8 cellular contexts compared by ENCODE assay signal in the genomic region with DNA sequence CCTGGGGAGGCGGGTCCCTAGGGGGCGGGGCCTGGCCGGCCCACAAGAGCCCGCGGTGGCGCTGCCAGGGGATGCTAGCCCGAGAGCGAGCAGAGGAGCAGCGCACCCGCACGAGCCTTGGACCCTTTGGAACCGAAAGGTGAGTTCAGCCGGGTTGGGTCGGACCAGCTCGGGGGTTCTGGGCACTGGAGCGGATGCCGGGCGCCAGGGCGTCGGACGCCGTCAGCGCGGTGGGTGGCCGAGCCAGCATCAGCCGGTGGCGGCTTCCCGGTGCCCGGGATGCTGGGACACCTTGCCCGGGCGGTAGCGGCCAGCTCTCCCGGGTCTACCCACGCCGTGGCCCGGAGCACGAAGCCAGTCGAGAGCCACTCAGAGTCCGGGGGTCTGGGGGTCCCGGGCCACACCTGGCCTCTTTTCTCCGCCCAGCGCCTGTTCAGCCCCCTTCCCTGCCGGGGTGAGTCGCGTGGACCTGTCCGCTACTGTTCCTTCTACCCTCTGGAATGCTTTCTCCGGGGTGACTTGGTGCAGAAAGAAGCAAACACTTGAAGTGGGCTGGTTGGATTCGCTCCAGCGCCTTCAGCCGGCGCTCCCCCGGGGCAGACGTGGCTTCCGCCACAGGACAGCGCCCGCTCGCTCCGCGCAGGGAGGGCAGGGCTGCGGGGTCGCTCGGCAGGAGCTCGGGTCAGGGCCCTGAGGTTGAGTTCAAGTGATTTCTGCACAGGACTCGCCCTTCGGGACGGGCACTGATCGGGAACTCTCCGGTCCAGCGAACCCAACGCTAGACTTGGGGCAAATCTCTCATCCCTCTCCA. TPM values are rescaled to one million over a fixed set of nuclear protein-coding genes. Genes with fewer than 3 reads are reported as not detected.
DNase-seq lines count a peak whose midpoint lies in the region; ATAC-seq, FAIRE-seq and TF ChIP-seq lines count a peak whose summit lies in the region.

A gene with protein sequence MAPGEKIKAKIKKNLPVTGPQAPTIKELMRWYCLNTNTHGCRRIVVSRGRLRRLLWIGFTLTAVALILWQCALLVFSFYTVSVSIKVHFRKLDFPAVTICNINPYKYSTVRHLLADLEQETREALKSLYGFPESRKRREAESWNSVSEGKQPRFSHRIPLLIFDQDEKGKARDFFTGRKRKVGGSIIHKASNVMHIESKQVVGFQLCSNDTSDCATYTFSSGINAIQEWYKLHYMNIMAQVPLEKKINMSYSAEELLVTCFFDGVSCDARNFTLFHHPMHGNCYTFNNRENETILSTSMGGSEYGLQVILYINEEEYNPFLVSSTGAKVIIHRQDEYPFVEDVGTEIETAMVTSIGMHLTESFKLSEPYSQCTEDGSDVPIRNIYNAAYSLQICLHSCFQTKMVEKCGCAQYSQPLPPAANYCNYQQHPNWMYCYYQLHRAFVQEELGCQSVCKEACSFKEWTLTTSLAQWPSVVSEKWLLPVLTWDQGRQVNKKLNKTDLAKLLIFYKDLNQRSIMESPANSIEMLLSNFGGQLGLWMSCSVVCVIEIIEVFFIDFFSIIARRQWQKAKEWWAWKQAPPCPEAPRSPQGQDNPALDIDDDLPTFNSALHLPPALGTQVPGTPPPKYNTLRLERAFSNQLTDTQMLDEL (plus strand): TSS at position 71 of the 811 bp plus-strand sequence. CDS start 3,527 bp downstream, outside the sequence.

- peaks cover 3% of the 10 kb centered on the region; the same call in 1 of the 2 replicates for H4K20me1 ChIP-seq in K562 (replicated peaks; ENCODE audit: control insufficient read depth, insufficient read depth, low read length)

- H3K27me3 ChIP-seq in K562 (ENCODE audit: control insufficient read depth in 2 of 2, insufficient read depth in 2 of 2, low read length in 2 of 2) (peaks cover 20 to 30% of the 10 kb centered on the region in 2 experiments; a peak in 4 of 5 replicates), tibial nerve (peaks cover 0 to 83% of the 10 kb centered on the region in 2 donors)

- peaks cover 53% of the 10 kb centered on the region for H3K27me3 Mint-ChIP-seq in activated CD4-positive, alpha-beta T cell treated with anti-CD3 and anti-CD28 coated beads, Interleukin-2, amount 10 ng/mL, durations not matched to agents 24 days and 14 days

- no peak for FAIRE-seq in K562 (lab: Jason Lieb, UNC)

- no TSS peak for BruUV-seq in K562 (replicated peaks; lab: Mats Ljungman, UMichigan)

- H2AFZ ChIP-seq in K562 (ENCODE audit: low read depth, low read length), result no peak within 1 kb of the TSS; the same call in 1 of the 2 replicates

- H3K27ac ChIP-seq in K562 (ENCODE audit: extremely low read depth, low read depth, low read length) (no peak within 1 kb of the TSS), tibial nerve (no peak within 1 kb of the TSS)

- TF ChIP-seq RAD21 in K562 (CRISPR knock-in tag; conservative IDR thresholded peaks at IDR 0.05 in 1 of 2, IDR thresholded peaks at IDR 0.05 in 1 of 2), result no peak

- CTCF ChIA-PET in K562 (lab: Yijun Ruan, JAX; ENCODE audit: low intra/inter-chr PET ratio), result interaction anchor here (1.1 to 2.3 kb wide), 2 partner anchors 252 to 374 kb away, joined by 4 to 21 read pairs; partner anchors contain the start of genes EARS2 and UBFD1

- no peak for TF ChIP-seq EP300 in K562 (IDR thresholded peaks at IDR 0.05; ENCODE audit: low read length)
- no peak for TF ChIP-seq EP300 in tibial nerve (IDR thresholded peaks at IDR 0.05)

- peaks cover 4% of the 10 kb centered on the region for H3K4me1 Mint-ChIP-seq in activated CD4-positive, alpha-beta T cell treated with anti-CD3 and anti-CD28 coated beads, Interleukin-2, amount 10 ng/mL, durations not matched to agents 24 days and 14 days

- H3K9ac ChIP-seq in K562 (ENCODE audit: insufficient read depth in 1 of 2, low read depth in 2 of 2, low read length in 2 of 2), result no peak within 1 kb of the TSS; a peak in 1 of 4 replicates

- 49% methylated on average over 59 of the region's 70 CpGs for WGBS in K562 (ENCODE audit: insufficient coverage, low coverage, missing lambda C conversion rate)
- 3 to 4% methylated on average over 34 to 57 of the region's 70 CpGs for WGBS in tibial nerve, 2 donors

- intact Hi-C loops in activated CD4-positive, alpha-beta T cell treated with anti-CD3 and anti-CD28 coated beads, Interleukin-2, amount 10 ng/mL, durations not matched to agents 24 days and 14 days (cut with micrococcal nuclease), result loop anchor here (1.0 kb wide), 1 partner anchor 252 kb away; no protein-coding TSS in a partner anchor
- intact Hi-C loops in K562 (cut with micrococcal nuclease), result loop anchor here (1.0 kb wide), 1 partner anchor 251 kb away; no protein-coding TSS in a partner anchor

- no peaks in the 10 kb centered on the region for H3K9me3 ChIP-seq in K562 (replicated peaks; ENCODE audit: control insufficient read depth, insufficient read depth, low read depth, low read length)
- H3K9me3 ChIP-seq in tibial nerve, result no peaks in the 10 kb centered on the region

- H3K9me1 ChIP-seq in K562 (ENCODE audit: control insufficient read depth, insufficient read depth, low read length), result no peaks in the 10 kb centered on the region

- DNase-seq in activated CD4-positive, alpha-beta T cell treated with anti-CD3 and anti-CD28 coated beads, Interleukin-2, amount 10 ng/mL, durations not matched to agents 24 days and 14 days, result peak; percentile 57
- no peak for DNase-seq in activated CD4-positive, alpha-beta T cell treated with anti-CD3 and anti-CD28 coated beads for 48 hours
- DNase-seq in K562 (ENCODE audit: extremely low read depth in 1 of 4, low spot score in 3 of 4) (no peak), left lobe of liver (ENCODE audit: low spot score) (no peak), tibial nerve (ENCODE audit: low spot score in 2 of 2) (no peak), NCI-H446 (lab: John Stamatoyannopoulos, UW) (no peak), HCEC 1CT (no peak)

- no peak for TF ChIP-seq CTCF in K562 (IDR thresholded peaks at IDR 0.05 in 2 of 3, conservative IDR thresholded peaks at IDR 0.05 in 1 of 3; ENCODE audit: insufficient read depth in 2 of 3, low read depth in 1 of 3, low read length in 3 of 3)
- TF ChIP-seq CTCF in tibial nerve (IDR thresholded peaks at IDR 0.05), result peak in 1 of 5 experiments; percentile 11

- no peaks in the 10 kb centered on the region for H3K36me3 Mint-ChIP-seq in activated CD4-positive, alpha-beta T cell treated with anti-CD3 and anti-CD28 coated beads, Interleukin-2, amount 10 ng/mL, durations not matched to agents 24 days and 14 days (ENCODE audit: low read depth)

- no peak within 1 kb of the TSS for H3K4me3 ChIP-seq in K562
- peak within 1 kb of the TSS; percentile 2 to 36 (median 24) for H3K4me3 ChIP-seq in tibial nerve

- no peak within 1 kb of the TSS for H3K27ac Mint-ChIP-seq in activated CD4-positive, alpha-beta T cell treated with anti-CD3 and anti-CD28 coated beads, Interleukin-2, amount 10 ng/mL, durations not matched to agents 24 days and 14 days

- H3K9me3 Mint-ChIP-seq in activated CD4-positive, alpha-beta T cell treated with anti-CD3 and anti-CD28 coated beads, Interleukin-2, amount 10 ng/mL, durations not matched to agents 24 days and 14 days, result no peaks in the 10 kb centered on the region

- POLR2A ChIA-PET in K562 (lab: Yijun Ruan, JAX), result interaction anchor here (0.6 to 1.1 kb wide), 3 partner anchors 18 to 149 kb away, joined by 3 to 4 read pairs (median 3); no protein-coding TSS in a partner anchor

- H3K4me1 ChIP-seq in K562 (replicated peaks in 1 of 2; ENCODE audit: control insufficient read depth in 2 of 2, insufficient read depth in 2 of 2, low read length in 2 of 2), result peaks cover 0 to 13% of the 10 kb centered on the region in 2 experiments; a peak in 2 of 5 replicates
- H3K4me1 ChIP-seq in tibial nerve, result peaks cover 0 to 16% (median 13%) of the 10 kb centered on the region in 4 donors

- no peaks in the 10 kb centered on the region for H3K79me2 ChIP-seq in K562 (ENCODE audit: control insufficient read depth, insufficient read depth, low read length)

- TF ChIP-seq POLR2A in K562 (conservative IDR thresholded peaks at IDR 0.05) (no peak), tibial nerve (IDR thresholded peaks at IDR 0.05) (no peak)

- in situ Hi-C loops in K562 (cut with MboI), result loop anchor here (10.0 kb wide), 1 partner anchor 252 kb away; no protein-coding TSS in a partner anchor

- H3K4me2 ChIP-seq in K562 (ENCODE audit: insufficient read depth, low read length), result no peak within 1 kb of the TSS

- no peaks in the 10 kb centered on the region for H3K36me3 ChIP-seq in K562 (ENCODE audit: control insufficient read depth, insufficient read depth, low read length)
- H3K36me3 ChIP-seq in tibial nerve, result no peaks in the 10 kb centered on the region

- ATAC-seq in HG03442 (IDR thresholded peaks at IDR 0.05; ENCODE audit: unreplicated experiment) (peak; percentile 22), K562 (no peak; the same call in 2 of the 3 replicates), left lobe of liver (peak; percentile 48)

- peak within 1 kb of the TSS; percentile 50 for H3K4me3 Mint-ChIP-seq in activated CD4-positive, alpha-beta T cell treated with anti-CD3 and anti-CD28 coated beads, Interleukin-2, amount 10 ng/mL, durations not matched to agents 24 days and 14 days

TF ChIP-seq in K562, 482 proteins besides CTCF, POLR2A, EP300 and RAD21 (continues in another document):
- no peak for TF ChIP-seq SAFB (IDR thresholded peaks at IDR 0.05; ENCODE audit: borderline replicate concordance, low read depth, low read length)

RNA-seq across cellular contexts. Expression of the gene that starts here (rescaled TPM):
- not detected in 2 replicates for total RNA-seq in activated CD4-positive, alpha-beta T cell treated with anti-CD3 and anti-CD28 coated beads, Interleukin-2, amount 10 ng/mL, durations not matched to agents 24 days and 14 days
- not detected in 2 replicates for total RNA-seq in K562 (2011; cell fraction: chromatin; rRNA removed; ENCODE audit: low replicate concordance)
- not detected in 2 replicates for total RNA-seq in K562 (2011; cell fraction: nucleolus; rRNA removed)
- not detected in 2 replicates for total RNA-seq in K562 (2011; cell fraction: nucleoplasm; rRNA removed)
- total RNA-seq in K562 (2014; rRNA removed) (not detected in 2 replicates), K562 (2014; rRNA removed; fragmentation: Illumina TruSeq; extraction: Trizol) (not detected in 2 replicates), K562 (2015; rRNA removed; fragmentation: Illumina TruSeq; extraction: Trizol) (not detected in 2 replicates), K562 (2021) (0.04 TPM in 1 of 2 replicates, not detected in the other), left lobe of liver (not detected), tibial nerve (under 1 TPM in 1 of 4 donors, not detected in 3; 0.20 TPM)
- polyA plus RNA-seq in K562 (2011; rRNA removed) (not detected in 2 replicates), K562 (2014; fragmentation: Illumina TruSeq; extraction: Trizol) (not detected in 2 replicates), K562 (2014; fragmentation: Nextera tagmentation; extraction: Ambion mirVana) (not detected), K562 (2014; rRNA removed) (not detected in 2 replicates)
- polyA plus RNA-seq in K562 (2011; cell fraction: cytosol; rRNA removed), result not detected in 2 replicates
- polyA plus RNA-seq in K562 (2011; cell fraction: nucleus; rRNA removed), result not detected in 2 replicates
- polyA plus RNA-seq in K562 (2012), result not detected in 2 replicates
- polyA minus RNA-seq in K562 (2011; rRNA and poly(A)+ RNA removed), result not detected in 2 replicates
- polyA minus RNA-seq in K562 (2011; cell fraction: cytosol; rRNA and poly(A)+ RNA removed), result not detected in 2 replicates
- not detected in 2 replicates for polyA minus RNA-seq in K562 (2011; cell fraction: nucleus; rRNA and poly(A)+ RNA removed)

Comparison
In these comparisons a context has a peak if more than half of its experiments do, and no peak if none do; other contexts are left out.
1. Peak in DNase-seq in activated CD4-positive, alpha-beta T cell treated with anti-CD3 and anti-CD28 coated beads, Interleukin-2, amount 10 ng/mL, durations not matched to agents 24 days and 14 days; RNA of the gene not detected or under 1 TPM.
2. Peak in ATAC-seq in left lobe of liver; RNA of the gene not detected or under 1 TPM.